13 cellular contexts compared by ENCODE assay signal in genomic region chr2:215870088-215870490, GRCh38.
A peak's percentile ranks its signal among the peaks of the same experiment; 100 is the strongest.
DNase-seq lines count a peak whose midpoint lies in the region; ATAC-seq and TF ChIP-seq lines count a peak whose summit lies in the region.
"Had no signal": no experiment of that assay in that cellular context is flagged by ENCODE, and none has a peak within 500 bp of the region (broad histone marks: within the 10 kb centered on the region; RNA-seq: fewer than 3 reads in every experiment).

No MANE protein-coding gene starts in this region.

- TF ChIP-seq CTCF in AG10803 (conservative IDR thresholded peaks at IDR 0.05; ENCODE audit: low read length) (no peak), colonic mucosa (IDR thresholded peaks at IDR 0.05) (no peak), lower lobe of right lung (IDR thresholded peaks at IDR 0.05) (no peak), testis (IDR thresholded peaks at IDR 0.05) (no peak)

- ATAC-seq in lower lobe of right lung (peak; percentile 46 to 68), SK-N-SH treated with all-trans-retinoic acid at 6 μM for 48 hours (no peak)
- ATAC-seq: GM12878, left colon had no signal

- no peak overlapping the region for H3K9ac ChIP-seq in colonic mucosa (ENCODE audit: low read depth in 2 of 2, low read length in 2 of 2)

- H3K4me1 ChIP-seq in colonic mucosa (no peaks in the 10 kb centered on the region), lower lobe of right lung (no peaks in the 10 kb centered on the region), testis (no peaks in the 10 kb centered on the region)
- H3K4me1 ChIP-seq: psoas muscle had no signal

- intact Hi-C loops in colonic mucosa (cut with DNase I) = no loop called here
- intact Hi-C loops in lower lobe of right lung (cut with DNase I) = no loop called here
- intact Hi-C loops in testis (cut with DNase I; ENCODE audit: low total_unique reads) = no loop called here

- H3K4me3 ChIP-seq in AG10803 (ENCODE audit: low read length) (no peak overlapping the region), colonic mucosa (no peak overlapping the region), lower lobe of right lung (no peak overlapping the region), testis (no peak overlapping the region)
- H3K4me3 ChIP-seq: GM12878, psoas muscle had no signal

- no peak overlapping the region for H3K27ac ChIP-seq in colonic mucosa
- H3K27ac ChIP-seq in lower lobe of right lung = no peak overlapping the region
- H3K27ac ChIP-seq in testis = no peak overlapping the region
- H3K27ac ChIP-seq: psoas muscle had no signal

- H3K9me3 ChIP-seq in colonic mucosa (no peaks in the 10 kb centered on the region), lower lobe of right lung (no peaks in the 10 kb centered on the region), testis (no peaks in the 10 kb centered on the region)
- H3K9me3 ChIP-seq: psoas muscle had no signal

- DNase-seq in AG10803 (ENCODE audit: low read depth) (peak; percentile 92), LHCN-M2 (ENCODE audit: low read depth) (peak; percentile 44), colonic mucosa (peak; percentile 25), lower lobe of right lung (no peak), G401 (ENCODE audit: low spot score) (no peak), NCI-H2107 treated with DMSO at 0.1 percent for 48 hours (lab: John Stamatoyannopoulos, UW; ENCODE audit: unreplicated experiment) (no peak), testis (no peak)
- DNase-seq: activated naive CD8-positive, alpha-beta T cell treated with anti-CD3 and anti-CD28 coated beads for 36 hours; CD4-positive, alpha-beta memory T cell; left colon had no signal

- H3K36me3 ChIP-seq in colonic mucosa (no peaks in the 10 kb centered on the region), lower lobe of right lung (no peaks in the 10 kb centered on the region), testis (ENCODE audit: low read depth, missing control alignments) (no peaks in the 10 kb centered on the region)

- 87 to 88% methylated on average over 3 of the region's 3 CpGs for WGBS in testis, 2 donors

- TF ChIP-seq POLR2A in testis (IDR thresholded peaks at IDR 0.05) = no peak

- H3K27me3 ChIP-seq in colonic mucosa = no peaks in the 10 kb centered on the region
- H3K27me3 ChIP-seq in lower lobe of right lung (ENCODE audit: low read depth) = no peaks in the 10 kb centered on the region
- H3K27me3 ChIP-seq in testis = no peaks in the 10 kb centered on the region

- in situ Hi-C loops in G401 (cut with HindIII; ENCODE audit: low sequenced_read_pairs) = no loop called here

TF ChIP-seq in SK-N-SH treated with all-trans-retinoic acid at 6 μM for 48 hours, 23 proteins besides CTCF, POLR2A, EP300 and RAD21:
- no peak for TF ChIP-seq ARNTL (CRISPR knock-in tag; IDR thresholded peaks at IDR 0.05; ENCODE audit: borderline replicate concordance, low read depth)
- TF ChIP-seq RARB (CRISPR knock-in tag; IDR thresholded peaks at IDR 0.05) = no peak
- no peak for TF ChIP-seq ISL1 (CRISPR knock-in tag; IDR thresholded peaks at IDR 0.05)
- TF ChIP-seq, protein P1, sequence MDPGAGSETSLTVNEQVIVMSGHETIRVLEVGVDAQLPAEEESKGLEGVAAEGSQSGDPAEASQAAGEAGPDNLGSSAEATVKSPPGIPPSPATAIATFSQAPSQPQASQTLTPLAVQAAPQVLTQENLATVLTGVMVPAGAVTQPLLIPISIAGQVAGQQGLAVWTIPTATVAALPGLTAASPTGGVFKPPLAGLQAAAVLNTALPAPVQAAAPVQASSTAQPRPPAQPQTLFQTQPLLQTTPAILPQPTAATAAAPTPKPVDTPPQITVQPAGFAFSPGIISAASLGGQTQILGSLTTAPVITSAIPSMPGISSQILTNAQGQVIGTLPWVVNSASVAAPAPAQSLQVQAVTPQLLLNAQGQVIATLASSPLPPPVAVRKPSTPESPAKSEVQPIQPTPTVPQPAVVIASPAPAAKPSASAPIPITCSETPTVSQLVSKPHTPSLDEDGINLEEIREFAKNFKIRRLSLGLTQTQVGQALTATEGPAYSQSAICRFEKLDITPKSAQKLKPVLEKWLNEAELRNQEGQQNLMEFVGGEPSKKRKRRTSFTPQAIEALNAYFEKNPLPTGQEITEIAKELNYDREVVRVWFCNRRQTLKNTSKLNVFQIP (CRISPR knock-in tag; IDR thresholded peaks at IDR 0.05; ENCODE audit: borderline replicate concordance, low read depth) = no peak
- no peak for TF ChIP-seq ZNF70 (CRISPR knock-in tag; IDR thresholded peaks at IDR 0.05)
- no peak for TF ChIP-seq SNAI2 (CRISPR knock-in tag; IDR thresholded peaks at IDR 0.05)

Comparison
In these comparisons a context has a peak if more than half of its experiments do, and no peak if none do; other contexts are left out.
1. DNase-seq: peak in AG10803 (single experiment), LHCN-M2 (single experiment) and colonic mucosa (single experiment); none in lower lobe of right lung (single experiment), G401 (single experiment), NCI-H2107 treated with DMSO at 0.1 percent for 48 hours (single experiment) and testis (single experiment).